ENCODE assay signal across 27 cellular contexts in genomic region chr14:59225281-59225680, GRCh38.
"Had no signal": no experiment of that assay in that cellular context is flagged by ENCODE, and none has a peak within 500 bp of the region (broad histone marks: within the 10 kb centered on the region; RNA-seq: fewer than 3 reads in every experiment).

No MANE protein-coding gene starts in this region.

- H3K27me3 ChIP-seq: brain microvascular endothelial cell, esophagus squamous epithelium, pancreas, spleen had no signal

- ATAC-seq: activated CD4-positive, CD25-positive, alpha-beta regulatory T cell treated with anti-CD3 and anti-CD28 coated beads, Interleukin-2, amount 50 U/mL, for 24 hours; naive thymus-derived CD8-positive, alpha-beta T cell; pancreas; psoas muscle had no signal

- H3K27me3 Mint-ChIP-seq: activated naive CD8-positive, alpha-beta T cell treated with anti-CD3 and anti-CD28 coated beads for 36 hours; memory B cell; naive thymus-derived CD8-positive, alpha-beta T cell had no signal

- H3K4me1 ChIP-seq: pancreas had no signal

- H3K4me3 Mint-ChIP-seq: activated naive CD4-positive, alpha-beta T cell treated with anti-CD3 and anti-CD28 coated beads for 36 hours; activated naive CD8-positive, alpha-beta T cell treated with anti-CD3 and anti-CD28 coated beads for 36 hours; memory B cell; naive thymus-derived CD8-positive, alpha-beta T cell; neural crest cell; T-helper 1 cell treated with Interleukin-12 subunit alpha and Interleukin-12 subunit beta and Interleukin-4 antibody, amounts not matched to agents 30 μg/mL and 1 μg/mL, for 36 hours had no signal

- H3K36me3 ChIP-seq: brain microvascular endothelial cell, esophagus squamous epithelium, pancreas, spleen, thoracic aorta had no signal

- H3K4me3 ChIP-seq: esophagus squamous epithelium, pancreas, psoas muscle, spleen, thoracic aorta had no signal

- DNase-seq: activated CD4-positive, alpha-beta T cell treated with anti-CD3 and anti-CD28 coated beads for 48 hours; activated CD4-positive, alpha-beta T cell treated with anti-CD3 and anti-CD28 coated beads, Interleukin-2, amount 50 U/mL, for 48 hours; activated CD8-positive, alpha-beta memory T cell treated with anti-CD3 and anti-CD28 coated beads for 24 hours; activated effector memory CD4-positive, alpha-beta T cell treated with Interleukin-2 at 50 U/mL for 16 hours; activated naive CD4-positive, alpha-beta T cell treated with anti-CD3 and anti-CD28 coated beads for 36 hours; activated naive CD8-positive, alpha-beta T cell treated with anti-CD3 and anti-CD28 coated beads for 36 hours; amniotic stem cell; brain microvascular endothelial cell; central memory CD4-positive, alpha-beta T cell; esophagus squamous epithelium; foreskin melanocyte; islet precursor cell; naive thymus-derived CD8-positive, alpha-beta T cell; nucleus accumbens; pancreas; psoas muscle; spleen; stimulated activated CD4-positive, alpha-beta T cell treated with anti-CD3 and anti-CD28 coated beads, Interleukin-2, amount 100 ng/mL, for 48 hours; stimulated activated naive CD4-positive, alpha-beta T cell treated with Interleukin-2 at 50 U/mL for 16 hours; SW 1271; T1000; WERI-Rb-1 had no signal

- H3K27ac ChIP-seq: brain microvascular endothelial cell, esophagus squamous epithelium, pancreas, psoas muscle, spleen, thoracic aorta, WERI-Rb-1 had no signal

- H3K9me3 Mint-ChIP-seq: activated naive CD4-positive, alpha-beta T cell treated with anti-CD3 and anti-CD28 coated beads for 36 hours; memory B cell; neural crest cell had no signal

- H3K27ac Mint-ChIP-seq: activated naive CD4-positive, alpha-beta T cell treated with anti-CD3 and anti-CD28 coated beads for 36 hours; activated naive CD8-positive, alpha-beta T cell treated with anti-CD3 and anti-CD28 coated beads for 36 hours; memory B cell; naive thymus-derived CD8-positive, alpha-beta T cell; T-helper 1 cell treated with Interleukin-12 subunit alpha and Interleukin-12 subunit beta and Interleukin-4 antibody, amounts not matched to agents 30 μg/mL and 1 μg/mL, for 36 hours had no signal

- H3K9me3 ChIP-seq: esophagus squamous epithelium, pancreas, psoas muscle, spleen, thoracic aorta had no signal
